In genomic region chr10:29470355-29470705, GRCh38 we compare ENCODE assay signal across 10 cellular contexts.
DNase-seq lines count a peak whose midpoint lies in the region; ATAC-seq, FAIRE-seq and TF ChIP-seq lines count a peak whose summit lies in the region.
"Had no signal": no experiment of that assay in that cellular context is flagged by ENCODE, and none has a peak within 500 bp of the region (broad histone marks: within the 10 kb centered on the region; RNA-seq: fewer than 3 reads in every experiment).

No MANE protein-coding gene starts in this region.

- no peaks in the 10 kb centered on the region for H3K27me3 ChIP-seq in A673 (replicated peaks; ENCODE audit: insufficient read depth, low read depth, low read length, poor library complexity)
- no peaks in the 10 kb centered on the region for H3K27me3 ChIP-seq in astrocyte (ENCODE audit: insufficient read depth, low read length)
- H3K27me3 ChIP-seq in esophagus squamous epithelium, result no peaks in the 10 kb centered on the region

- BruUV-seq in A673 (replicated peaks; lab: Mats Ljungman, UMichigan), result no TSS peak

- peak; percentile 78 for TF ChIP-seq CTCF in A673 (conservative IDR thresholded peaks at IDR 0.05; ENCODE audit: low read depth, low read length)
- peak; percentile 31; the same call in 1 of the 2 replicates for TF ChIP-seq CTCF in GM12875 (IDR thresholded peaks at IDR 0.05; ENCODE audit: borderline replicate concordance, insufficient read depth, low read depth, low read length)
- TF ChIP-seq CTCF in astrocyte (IDR thresholded peaks at IDR 0.05; ENCODE audit: insufficient read depth, low read depth, low read length), result peak; percentile 26
- TF ChIP-seq CTCF in esophagus squamous epithelium (IDR thresholded peaks at IDR 0.05), result peak in 3 of 6 experiments; percentile 17 to 29 (median 28)

- H3K36me3 ChIP-seq in A673 (ENCODE audit: insufficient read depth, low read length, poor library complexity, severe bottlenecking) (peaks cover 22% of the 10 kb centered on the region), astrocyte (ENCODE audit: insufficient read depth, low read length) (peaks cover 21% of the 10 kb centered on the region), esophagus squamous epithelium (peaks cover 25 to 100% (median 39%) of the 10 kb centered on the region in 3 donors)

- peaks cover 65% of the 10 kb centered on the region for H4K20me1 ChIP-seq in astrocyte (ENCODE audit: insufficient read depth, low read length)

- ATAC-seq in HG02798 (IDR thresholded peaks at IDR 0.05; ENCODE audit: poor library complexity, unreplicated experiment), result no peak

- peaks cover 2% of the 10 kb centered on the region for H3K79me2 ChIP-seq in astrocyte (ENCODE audit: insufficient read depth, low read length)

- no peak overlapping the region for H3K4me2 ChIP-seq in astrocyte (ENCODE audit: low read length)

- intact Hi-C loops in A673 (cut with micrococcal nuclease; ENCODE audit: unreplicated experiment), result no loop called here
- intact Hi-C loops in esophagus squamous epithelium (cut with DNase I), result no loop called here

- H2AFZ ChIP-seq in astrocyte (ENCODE audit: low read depth, low read length), result no peak overlapping the region

- POLR2A ChIA-PET in A673 (lab: Charles Lee; ENCODE audit: low non-redundant PET), result no interaction called here

- H3K27ac ChIP-seq in A673 (ENCODE audit: low read depth, low read length, poor library complexity, severe bottlenecking), result peak overlapping the region; percentile 49
- H3K27ac ChIP-seq in astrocyte (ENCODE audit: low read depth, low read length), result no peak overlapping the region
- peak overlapping the region in 2 of 4 donors; percentile 29 to 41 for H3K27ac ChIP-seq in esophagus squamous epithelium

- no peaks in the 10 kb centered on the region for H3K9me3 Mint-ChIP-seq in astrocyte (ENCODE audit: unreplicated experiment)

- CTCF ChIA-PET in A673 (lab: Charles Lee), result no interaction called here

- TF ChIP-seq POLR2A in GM12892 (IDR thresholded peaks at IDR 0.05; ENCODE audit: low read depth, low read length), result no peak
- TF ChIP-seq POLR2A in esophagus squamous epithelium (IDR thresholded peaks at IDR 0.05), result no peak

- WGBS in esophagus squamous epithelium, 2 donors, result 60 to 90% methylated on average over 1 to 2 of the region's 16 CpGs

- DNase-seq in A673 (ENCODE audit: low spot score) (peak; percentile 55), astrocyte (ENCODE audit: low read depth) (no peak), kidney tubule cell (ENCODE audit: low spot score) (peak; percentile 22), GM12892 (ENCODE audit: insufficient read length) (no peak), OCI-M2 (lab: John Stamatoyannopoulos, UW; ENCODE audit: unreplicated experiment) (no peak), esophagus squamous epithelium (lab: John Stamatoyannopoulos, UW) (no peak)

- H3K27me3 Mint-ChIP-seq in astrocyte (ENCODE audit: low read depth, unreplicated experiment), result no peaks in the 10 kb centered on the region
- H3K27me3 Mint-ChIP-seq: activated naive CD8-positive, alpha-beta T cell had no signal

- FAIRE-seq in astrocyte (lab: Jason Lieb, UNC) (no peak), GM12892 (lab: Jason Lieb, UNC) (no peak)
- FAIRE-seq: islet of Langerhans had no signal

- peaks cover 26% of the 10 kb centered on the region for H3K4me1 Mint-ChIP-seq in astrocyte (ENCODE audit: low read depth, unreplicated experiment)

- H3K9me3 ChIP-seq in A673 (ENCODE audit: low read depth, low read length, poor library complexity, severe bottlenecking) (no peaks in the 10 kb centered on the region), astrocyte (ENCODE audit: insufficient read depth, low read depth, low read length) (no peaks in the 10 kb centered on the region), esophagus squamous epithelium (no peaks in the 10 kb centered on the region)

- peaks cover 27% of the 10 kb centered on the region for H3K36me3 Mint-ChIP-seq in astrocyte (ENCODE audit: low read depth, unreplicated experiment)

- peak overlapping the region; percentile 53 for H3K9ac ChIP-seq in astrocyte (ENCODE audit: low read length)

- no peak overlapping the region for H3K4me3 ChIP-seq in A673 (ENCODE audit: low read depth, low read length, poor library complexity, severe bottlenecking)
- no peak overlapping the region for H3K4me3 ChIP-seq in GM12875 (ENCODE audit: low read depth, low read length)
- no peak overlapping the region for H3K4me3 ChIP-seq in astrocyte (ENCODE audit: insufficient read depth, low read depth, low read length)
- no peak overlapping the region for H3K4me3 ChIP-seq in esophagus squamous epithelium

- H3K4me1 ChIP-seq in A673 (ENCODE audit: insufficient read depth, low read length, poor library complexity, severe bottlenecking) (peaks cover 29% of the 10 kb centered on the region), astrocyte (ENCODE audit: insufficient read depth, low read length) (peaks cover 26% of the 10 kb centered on the region), esophagus squamous epithelium (peaks cover 0 to 29% (median 0%) of the 10 kb centered on the region in 3 donors)

- no peak overlapping the region for H3K4me3 Mint-ChIP-seq in astrocyte (ENCODE audit: unreplicated experiment)
- H3K4me3 Mint-ChIP-seq: activated naive CD8-positive, alpha-beta T cell had no signal

- H3K27ac Mint-ChIP-seq in astrocyte (ENCODE audit: unreplicated experiment), result peak overlapping the region; percentile 66
- H3K27ac Mint-ChIP-seq: activated naive CD8-positive, alpha-beta T cell had no signal

Comparison
In these comparisons a context has a peak if more than half of its experiments do, and no peak if none do; other contexts are left out.
1. DNase-seq: peak in A673 (single experiment) and kidney tubule cell (single experiment); none in astrocyte (single experiment), GM12892 (single experiment), OCI-M2 (single experiment) and esophagus squamous epithelium (single experiment).